ENCODE assay signal across 1 cellular context in the genomic region with DNA sequence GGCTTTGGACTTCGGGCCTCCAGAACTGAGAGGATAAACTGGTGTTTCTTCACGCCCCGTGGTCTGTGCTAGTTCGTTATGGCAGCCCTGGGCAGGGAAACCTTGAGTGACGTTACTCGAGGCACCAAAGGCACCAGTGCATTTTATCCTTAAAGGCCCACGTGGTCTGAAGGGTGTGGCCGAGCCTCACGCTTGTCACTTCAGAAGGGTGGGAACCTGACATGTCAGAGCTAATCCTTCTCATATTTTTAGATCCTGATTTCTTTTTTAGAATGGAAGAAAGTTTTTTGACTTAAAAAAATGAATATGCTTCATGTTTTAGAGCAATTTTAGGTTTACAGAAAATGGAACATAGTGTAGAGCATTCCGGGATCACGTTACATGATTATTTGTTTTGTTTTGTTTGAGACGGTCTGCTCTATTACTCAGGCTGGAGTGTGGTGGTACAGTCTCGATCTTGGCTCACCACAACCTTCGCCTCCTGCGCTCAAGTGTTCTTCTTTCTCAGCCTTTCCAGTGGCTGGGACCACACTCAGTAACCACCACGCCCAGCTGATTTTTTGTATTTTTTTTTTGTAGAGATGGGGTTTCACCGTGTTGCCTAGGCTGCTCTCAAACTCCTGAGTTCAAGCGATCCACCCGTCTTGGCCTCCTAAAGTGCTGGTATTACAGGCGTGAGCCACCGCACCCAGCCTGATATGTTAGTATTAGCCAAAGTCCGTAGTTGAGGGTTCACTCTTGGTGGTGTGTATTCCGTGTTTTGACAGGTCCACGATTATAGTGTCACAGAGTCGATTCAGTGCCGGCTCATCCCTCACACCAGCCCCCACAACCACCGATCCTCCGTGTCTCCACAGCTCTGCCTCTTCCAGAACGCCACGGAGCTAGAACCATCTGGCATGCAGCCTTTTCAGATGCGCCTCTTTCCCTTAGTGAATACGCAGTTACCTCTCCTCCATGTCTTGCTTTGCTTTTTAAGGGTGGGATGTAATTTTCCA.
TF ChIP-seq lines count a peak whose summit lies in the region.

No MANE protein-coding gene starts in this region.

TF ChIP-seq in HepG2, 621 proteins besides CTCF, POLR2A, EP300 and RAD21:
- peak; percentile 98 for TF ChIP-seq ZBTB38 (CRISPR knock-in tag; IDR thresholded peaks at IDR 0.05)
- TF ChIP-seq FOXC1 (CRISPR knock-in tag; IDR thresholded peaks at IDR 0.05; ENCODE audit: borderline replicate concordance): 0 out of 2 replicates have a peak, but pooled peaks have one; percentile 40
- TF ChIP-seq PLSCR1 (CRISPR knock-in tag; IDR thresholded peaks at IDR 0.05; ENCODE audit: borderline replicate concordance): no peak
- 0 out of 2 replicates have a peak, but pooled peaks have one; percentile 14 for TF ChIP-seq CSRNP1 (CRISPR knock-in tag; IDR thresholded peaks at IDR 0.05)
- TF ChIP-seq TOPORS (CRISPR knock-in tag; IDR thresholded peaks at IDR 0.05): no peak
- TF ChIP-seq, protein P1, sequence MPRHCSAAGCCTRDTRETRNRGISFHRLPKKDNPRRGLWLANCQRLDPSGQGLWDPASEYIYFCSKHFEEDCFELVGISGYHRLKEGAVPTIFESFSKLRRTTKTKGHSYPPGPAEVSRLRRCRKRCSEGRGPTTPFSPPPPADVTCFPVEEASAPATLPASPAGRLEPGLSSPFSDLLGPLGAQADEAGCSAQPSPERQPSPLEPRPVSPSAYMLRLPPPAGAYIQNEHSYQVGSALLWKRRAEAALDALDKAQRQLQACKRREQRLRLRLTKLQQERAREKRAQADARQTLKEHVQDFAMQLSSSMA (CRISPR knock-in tag; IDR thresholded peaks at IDR 0.05): 0 out of 2 replicates have a peak, but pooled peaks have one; percentile 34
- TF ChIP-seq BRD4 (CRISPR knock-in tag; IDR thresholded peaks at IDR 0.05): 0 out of 2 replicates have a peak, but pooled peaks have one; percentile 22
- 0 out of 2 replicates have a peak, but pooled peaks have one; percentile 13 for TF ChIP-seq MYPOP (CRISPR knock-in tag; IDR thresholded peaks at IDR 0.05)
- TF ChIP-seq HOXA3 (CRISPR knock-in tag; IDR thresholded peaks at IDR 0.05): no peak
- TF ChIP-seq PRPF4 (IDR thresholded peaks at IDR 0.05; ENCODE audit: low read depth, low read length, poor library complexity, severe bottlenecking): peak; percentile 55
- TF ChIP-seq, protein P2, sequence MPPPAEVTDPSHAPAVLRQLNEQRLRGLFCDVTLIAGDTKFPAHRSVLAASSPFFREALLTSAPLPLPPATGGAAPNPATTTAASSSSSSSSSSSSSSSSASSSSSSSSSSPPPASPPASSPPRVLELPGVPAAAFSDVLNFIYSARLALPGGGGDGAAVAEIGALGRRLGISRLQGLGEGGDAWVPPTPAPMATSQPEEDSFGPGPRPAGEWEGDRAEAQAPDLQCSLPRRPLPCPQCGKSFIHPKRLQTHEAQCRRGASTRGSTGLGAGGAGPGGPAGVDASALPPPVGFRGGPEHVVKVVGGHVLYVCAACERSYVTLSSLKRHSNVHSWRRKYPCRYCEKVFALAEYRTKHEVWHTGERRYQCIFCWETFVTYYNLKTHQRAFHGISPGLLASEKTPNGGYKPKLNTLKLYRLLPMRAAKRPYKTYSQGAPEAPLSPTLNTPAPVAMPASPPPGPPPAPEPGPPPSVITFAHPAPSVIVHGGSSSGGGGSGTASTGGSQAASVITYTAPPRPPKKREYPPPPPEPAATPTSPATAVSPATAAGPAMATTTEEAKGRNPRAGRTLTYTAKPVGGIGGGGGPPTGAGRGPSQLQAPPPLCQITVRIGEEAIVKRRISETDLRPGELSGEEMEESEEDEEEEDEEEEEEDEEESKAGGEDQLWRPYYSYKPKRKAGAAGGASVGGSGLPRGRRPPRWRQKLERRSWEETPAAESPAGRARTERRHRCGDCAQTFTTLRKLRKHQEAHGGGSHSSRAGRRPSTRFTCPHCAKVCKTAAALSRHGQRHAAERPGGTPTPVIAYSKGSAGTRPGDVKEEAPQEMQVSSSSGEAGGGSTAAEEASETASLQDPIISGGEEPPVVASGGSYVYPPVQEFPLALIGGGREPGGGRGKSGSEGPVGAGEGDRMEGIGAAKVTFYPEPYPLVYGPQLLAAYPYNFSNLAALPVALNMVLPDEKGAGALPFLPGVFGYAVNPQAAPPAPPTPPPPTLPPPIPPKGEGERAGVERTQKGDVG (CRISPR knock-in tag; IDR thresholded peaks at IDR 0.05; ENCODE audit: borderline replicate concordance): peak; percentile 49; the same call in 1 of the 2 replicates
- TF ChIP-seq ZFP90 (CRISPR knock-in tag; IDR thresholded peaks at IDR 0.05; ENCODE audit: borderline replicate concordance): 0 out of 2 replicates have a peak, but pooled peaks have one; percentile 34
- 0 out of 2 replicates have a peak, but pooled peaks have one; percentile 3 for TF ChIP-seq ZNF747 (CRISPR knock-in tag; IDR thresholded peaks at IDR 0.05; ENCODE audit: borderline replicate concordance)
